9 cellular contexts compared by ENCODE assay signal in genomic region chr6:166659581-166659980, GRCh38.
"Had no signal": no experiment of that assay in that cellular context is flagged by ENCODE, and none has a peak within 500 bp of the region (broad histone marks: within the 10 kb centered on the region; RNA-seq: fewer than 3 reads in every experiment).

No MANE protein-coding gene starts in this region.

- H3K4me3 Mint-ChIP-seq: GM23338, H9, HFFc6 had no signal

- H2AFZ ChIP-seq: GM23248, GM23338 had no signal

- H3K4me3 ChIP-seq: GM23248, GM23338, HAP-1 had no signal

- H3K36me3 ChIP-seq: HAP-1 had no signal

- H3K27ac Mint-ChIP-seq: GM23338, H9, HFFc6 had no signal

- H3K9ac ChIP-seq: GM23248 had no signal

- ATAC-seq: GM23338, HCT116 had no signal

- H3K9me3 ChIP-seq: HAP-1 had no signal

- H3K4me1 ChIP-seq: HAP-1 had no signal

- DNase-seq: GM23248, GOT3, H7, H9, HCEC 1CT, HFFc6 had no signal

- H3K27ac ChIP-seq: GM23248 had no signal

- H3K4me2 ChIP-seq: GM23338 had no signal

- H3K9me3 Mint-ChIP-seq: GM23338, H9, HFFc6 had no signal
